8 cellular contexts compared by ENCODE assay signal in genomic region chr14:50559990-50560928, GRCh38. TPM values are rescaled to one million over a fixed set of nuclear protein-coding genes. Genes with fewer than 3 reads are reported as not detected.
A peak's percentile ranks its signal among the peaks of the same experiment; 100 is the strongest.
DNase-seq lines count a peak whose midpoint lies in the region; ATAC-seq lines count a peak whose summit lies in the region.

ATL1 (plus strand) TSS chr14:50560145; CDS start chr14:50560266, 121 bp downstream.

- H3K27ac Mint-ChIP-seq in stimulated activated naive B cell treated with anti-CD40 and anti-IgM and Interleukin-4, amounts not matched to agents 10 μg/mL and 1 μg/mL and 100 μg/mL, for 72 hours = peak within 1 kb of the TSS; percentile 56

- H3K27me3 Mint-ChIP-seq in activated T-cell treated with anti-CD3 and anti-CD28 coated beads, Interleukin-2, amount 50 U/mL, for 4 hours (ENCODE audit: low read depth) = peaks cover 54% of the 10 kb centered on the region
- peaks cover 27 to 29% of the 10 kb centered on the region in 2 donors for H3K27me3 Mint-ChIP-seq in stimulated activated naive B cell treated with anti-CD40 and anti-IgM and Interleukin-4, amounts not matched to agents 10 μg/mL and 1 μg/mL and 100 μg/mL, for 72 hours

- H3K36me3 ChIP-seq in esophagus (ENCODE audit: control insufficient read depth in 2 of 2, insufficient read depth in 2 of 2, low read length in 1 of 2) = no peaks in the 10 kb centered on the region

- H3K27me3 ChIP-seq in esophagus (ENCODE audit: control insufficient read depth in 1 of 2, insufficient read depth in 2 of 2, low read length in 2 of 2) = no peaks in the 10 kb centered on the region

- DNase-seq in DMS153 treated with DMSO at 0.1 percent for 48 hours (lab: John Stamatoyannopoulos, UW; ENCODE audit: unreplicated experiment) = peak; percentile 60
- peak; percentile 54 for DNase-seq in NCI-H82 treated with DMSO at 0.1 percent for 48 hours (lab: John Stamatoyannopoulos, UW; ENCODE audit: unreplicated experiment)
- DNase-seq in activated T-cell treated with anti-CD3 and anti-CD28 coated beads, Interleukin-2, amount 50 U/mL, for 4 hours = peak; percentile 10
- DNase-seq in middle frontal gyrus (ENCODE audit: extremely low spot score, low spot score) = peak; percentile 51
- DNase-seq in stimulated activated naive B cell treated with anti-CD40 and anti-IgM and Interleukin-4, amounts not matched to agents 10 μg/mL and 1 μg/mL and 100 μg/mL, for 72 hours = peak; percentile 31
- no peak for DNase-seq in KG1 (lab: John Stamatoyannopoulos, UW)

- ATAC-seq in HG03159 (IDR thresholded peaks at IDR 0.05; ENCODE audit: unreplicated experiment) = peak; percentile 52
- ATAC-seq in activated T-cell treated with anti-CD3 and anti-CD28 coated beads, Interleukin-2, amount 50 U/mL, for 4 hours = peak; percentile 74 to 79
- peak; percentile 89 to 90 for ATAC-seq in stimulated activated naive B cell treated with anti-CD40 and anti-IgM and Interleukin-4, amounts not matched to agents 10 μg/mL and 1 μg/mL and 100 μg/mL, for 72 hours (replicated peaks)

- H3K4me1 Mint-ChIP-seq in activated T-cell treated with anti-CD3 and anti-CD28 coated beads, Interleukin-2, amount 50 U/mL, for 4 hours (ENCODE audit: low read depth) = peaks cover 8% of the 10 kb centered on the region
- H3K4me1 Mint-ChIP-seq in stimulated activated naive B cell treated with anti-CD40 and anti-IgM and Interleukin-4, amounts not matched to agents 10 μg/mL and 1 μg/mL and 100 μg/mL, for 72 hours = peaks cover 12 to 14% of the 10 kb centered on the region in 2 donors

- H3K9me3 ChIP-seq in esophagus (ENCODE audit: control insufficient read depth in 2 of 2, insufficient read depth in 1 of 2, low read depth in 1 of 2, low read length in 1 of 2) = no peaks in the 10 kb centered on the region

- H3K4me3 Mint-ChIP-seq in activated T-cell treated with anti-CD3 and anti-CD28 coated beads, Interleukin-2, amount 50 U/mL, for 4 hours = peak within 1 kb of the TSS; percentile 81
- H3K4me3 Mint-ChIP-seq in stimulated activated naive B cell treated with anti-CD40 and anti-IgM and Interleukin-4, amounts not matched to agents 10 μg/mL and 1 μg/mL and 100 μg/mL, for 72 hours = peak within 1 kb of the TSS; percentile 84 to 89

- H3K4me3 ChIP-seq in esophagus (ENCODE audit: low read depth in 1 of 2, low read length in 2 of 2) = peak within 1 kb of the TSS; percentile 70 to 81

- H3K4me1 ChIP-seq in esophagus (ENCODE audit: control insufficient read depth in 2 of 2, insufficient read depth in 2 of 2, low read length in 1 of 2) = peaks cover 0 to 6% of the 10 kb centered on the region in 2 donors

- peaks cover 2% of the 10 kb centered on the region for H3K36me3 Mint-ChIP-seq in activated T-cell treated with anti-CD3 and anti-CD28 coated beads, Interleukin-2, amount 50 U/mL, for 4 hours (ENCODE audit: insufficient read depth)
- H3K36me3 Mint-ChIP-seq in stimulated activated naive B cell treated with anti-CD40 and anti-IgM and Interleukin-4, amounts not matched to agents 10 μg/mL and 1 μg/mL and 100 μg/mL, for 72 hours = no peaks in the 10 kb centered on the region

- H3K9me3 Mint-ChIP-seq in activated T-cell treated with anti-CD3 and anti-CD28 coated beads, Interleukin-2, amount 50 U/mL, for 4 hours = no peaks in the 10 kb centered on the region
- H3K9me3 Mint-ChIP-seq in stimulated activated naive B cell treated with anti-CD40 and anti-IgM and Interleukin-4, amounts not matched to agents 10 μg/mL and 1 μg/mL and 100 μg/mL, for 72 hours = no peaks in the 10 kb centered on the region

- WGBS in esophagus, 2 donors = 0% methylated on average over 62 to 66 of the region's 66 CpGs

- peak within 1 kb of the TSS; percentile 81 to 91 for H3K27ac ChIP-seq in esophagus (ENCODE audit: low read depth in 2 of 2, low read length in 1 of 2)

RNA-seq across cellular contexts. Expression of gene ATL1, which starts in this region (rescaled TPM):
- total RNA-seq in activated T-cell treated with anti-CD3 and anti-CD28 coated beads, Interleukin-2, amount 50 U/mL, for 4 hours = under 1 TPM; 0.37 to 0.79 (median 0.43) TPM
- 1 to 10 TPM; 1.7 to 3.0 TPM for polyA plus RNA-seq in esophagus

Comparison
In these comparisons a context has a peak if more than half of its experiments do, and no peak if none do; other contexts are left out.
1. Peak in DNase-seq and ATAC-seq in activated T-cell treated with anti-CD3 and anti-CD28 coated beads, Interleukin-2, amount 50 U/mL, for 4 hours; RNA of the gene not detected or under 1 TPM.